1 cellular context compared by ENCODE assay signal in the genomic region with DNA sequence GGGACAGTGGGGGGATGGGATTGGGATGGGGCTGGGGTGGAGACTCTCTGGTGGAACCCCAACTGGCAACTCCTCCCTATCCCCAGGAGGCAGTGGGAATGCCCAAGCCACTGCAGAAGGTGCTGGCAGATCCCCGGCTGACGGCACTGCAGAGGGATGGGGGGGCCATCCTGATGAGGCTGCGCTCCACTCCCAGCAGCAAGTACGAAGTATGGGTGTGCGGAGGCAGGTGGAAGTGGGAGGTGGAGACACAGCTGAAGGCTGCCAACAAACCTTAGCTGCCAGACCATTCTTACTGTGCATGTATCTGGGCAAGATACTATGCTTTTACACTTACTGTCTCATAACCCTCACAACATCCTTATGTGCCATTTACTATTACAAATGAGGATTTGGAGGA.
A peak's percentile ranks its signal among the peaks of the same experiment; 100 is the strongest.
TF ChIP-seq lines count a peak whose summit lies in the region.

No MANE protein-coding gene starts in this region.

TF ChIP-seq in H1, 55 proteins besides CTCF, POLR2A, EP300 and RAD21:
- TF ChIP-seq POLR2AphosphoS5 (IDR thresholded peaks at IDR 0.05; ENCODE audit: low read depth, low read length): peak; percentile 37; the same call in 1 of the 2 replicates
- no peak for TF ChIP-seq KDM1A (IDR thresholded peaks at IDR 0.05; ENCODE audit: borderline replicate concordance, low read length)
- no peak for TF ChIP-seq EZH2 (IDR thresholded peaks at IDR 0.05; ENCODE audit: low read depth, low read length, severe bottlenecking)
TF ChIP-seq in H1: peak in this region for 1.
